18 cellular contexts compared by ENCODE assay signal in genomic region chr7:111568419-111568818, GRCh38.
"Had no signal": no experiment of that assay in that cellular context is flagged by ENCODE, and none has a peak within 500 bp of the region (broad histone marks: within the 10 kb centered on the region; RNA-seq: fewer than 3 reads in every experiment).

No MANE protein-coding gene starts in this region.

- H3K4me2 ChIP-seq: hepatocyte had no signal

- FAIRE-seq: kidney, urothelium cell line had no signal

- ATAC-seq: left lung; naive thymus-derived CD4-positive, alpha-beta T cell; stimulated activated memory B cell treated with anti-CD40 and anti-IgM and Interleukin-4, amounts not matched to agents 10 μg/mL and 1 μg/mL and 100 μg/mL, for 72 hours had no signal

- DNase-seq: activated CD4-positive, CD25-positive, alpha-beta regulatory T cell treated with anti-CD3 and anti-CD28 coated beads, Interleukin-2, amount 50 U/mL, for 72 hours; activated naive CD4-positive, alpha-beta T cell; activated naive CD8-positive, alpha-beta T cell treated with anti-CD3 and anti-CD28 coated beads, Interleukin-2, amount 10 ng/mL, durations not matched to agents 7 days and 5 days; central memory CD4-positive, alpha-beta T cell; cortex of kidney; effector CD4-positive, alpha-beta T cell; kidney; left lung; mammary epithelial cell; naive thymus-derived CD4-positive, alpha-beta T cell; stimulated activated CD4-positive, alpha-beta T cell treated with anti-CD3 and anti-CD28 coated beads, Interleukin-12 subunit alpha, Interleukin-12 subunit beta, amount 100 ng/mL, for 4 hours; thyroid gland had no signal

- H3K79me2 ChIP-seq: hepatocyte, parathyroid adenoma had no signal

- H3K9ac ChIP-seq: parathyroid adenoma had no signal

- H2AFZ ChIP-seq: hepatocyte, parathyroid adenoma had no signal

- H3K9me3 ChIP-seq: neutrophil, thyroid gland had no signal

- H3K4me1 ChIP-seq: esophagus muscularis mucosa, left lung, parathyroid adenoma, thyroid gland had no signal

- H3K27me3 ChIP-seq: esophagus muscularis mucosa, hepatocyte, left lung, neutrophil, thyroid gland had no signal

- H3K36me3 ChIP-seq: esophagus muscularis mucosa, left lung, neutrophil, thyroid gland had no signal

- H3K27ac ChIP-seq: esophagus muscularis mucosa, hepatocyte, left lung, neutrophil, parathyroid adenoma, thyroid gland had no signal

- H3K4me3 ChIP-seq: esophagus muscularis mucosa, hepatocyte, left lung, thyroid gland had no signal
